16 cellular contexts compared by ENCODE assay signal in the genomic region with DNA sequence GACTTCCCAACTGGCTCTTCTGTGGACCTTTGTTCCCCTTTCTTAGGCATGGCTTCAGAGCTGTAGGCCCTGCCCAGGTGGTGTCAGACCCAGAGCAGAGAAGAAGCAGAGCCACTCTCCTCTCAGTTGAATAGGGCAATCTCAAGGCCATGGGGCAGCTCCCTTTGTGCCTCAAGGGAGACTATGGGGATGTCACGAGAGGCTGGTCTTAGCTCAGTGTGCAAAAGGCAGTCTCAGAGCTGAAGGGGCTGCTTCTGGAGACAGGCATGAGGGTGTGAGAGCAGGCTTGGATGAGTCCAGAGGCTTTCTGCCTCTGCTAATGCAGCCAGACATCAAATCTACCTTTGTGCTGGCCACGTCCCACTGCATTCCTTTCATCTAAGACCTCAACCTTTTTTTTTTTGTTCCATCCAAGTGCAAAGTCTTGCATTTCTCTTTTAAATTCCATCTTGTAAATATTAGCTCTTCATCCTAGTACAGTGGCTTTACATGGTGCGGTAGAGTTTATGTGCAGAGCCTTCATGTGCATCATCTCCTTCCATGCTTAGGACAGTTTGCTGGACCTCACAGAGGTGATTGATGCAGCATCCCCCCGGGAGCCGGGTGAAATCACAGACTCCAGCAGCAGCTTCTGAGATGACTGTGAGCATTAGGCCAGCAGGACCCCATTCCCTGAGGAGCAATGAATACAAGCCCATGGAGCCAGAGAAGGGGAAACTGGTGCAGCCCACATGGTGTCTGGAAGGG. TPM values are rescaled to one million over a fixed set of nuclear protein-coding genes. Genes with fewer than 3 reads are reported as not detected.
DNase-seq lines count a peak whose midpoint lies in the region; ATAC-seq, FAIRE-seq and TF ChIP-seq lines count a peak whose summit lies in the region.
"Had no signal": no experiment of that assay in that cellular context is flagged by ENCODE, and none has a peak within 500 bp of the region (broad histone marks: within the 10 kb centered on the region; RNA-seq: fewer than 3 reads in every experiment).

No MANE protein-coding gene starts in this region.

- CTCF ChIA-PET in HEK293 (lab: Yijun Ruan, JAX): interaction anchor here (0.5 to 5.6 kb wide), 13 partner anchors 9 to 451 kb away, joined by 3 to 50 read pairs (median 7); a partner anchor contains a TSS
- CTCF ChIA-PET in activated naive CD4-positive, alpha-beta T cell treated with anti-CD3 and anti-CD28 coated beads, Interleukin-2, amount 10 ng/mL, durations not matched to agents 7 days and 5 days (lab: Charles Lee): interaction anchor here (0.7 to 7.0 kb wide), 12 partner anchors 13 to 775 kb away, joined by 3 to 180 read pairs (median 20); a partner anchor contains a TSS

- H3K4me3 ChIP-seq in HEK293 (ENCODE audit: low read depth, low read length) (no peak overlapping the region), body of pancreas (no peak overlapping the region), pancreas (no peak overlapping the region)
- H3K4me3 ChIP-seq: SJCRH30 had no signal

- TF ChIP-seq CTCF in HEK293 (tag by site-specific recombination; IDR thresholded peaks at IDR 0.05) (no peak), body of pancreas (IDR thresholded peaks at IDR 0.05) (no peak), pancreas (IDR thresholded peaks at IDR 0.05) (no peak), endothelial cell (IDR thresholded peaks at IDR 0.05; ENCODE audit: unreplicated experiment) (no peak)

- WGBS in body of pancreas, 2 donors: 83 to 88% methylated on average over 5 of the region's 5 CpGs
- WGBS in pancreas, 2 donors: 86 to 96% methylated on average over 5 of the region's 5 CpGs

- H3K9me3 ChIP-seq in HEK293 (ENCODE audit: control insufficient read depth, insufficient read depth, low read depth, low read length) (no peaks in the 10 kb centered on the region), body of pancreas (no peaks in the 10 kb centered on the region), pancreas (no peaks in the 10 kb centered on the region)
- H3K9me3 ChIP-seq: SJCRH30 had no signal

- H3K9me3 Mint-ChIP-seq in activated naive CD4-positive, alpha-beta T cell treated with anti-CD3 and anti-CD28 coated beads, Interleukin-2, amount 10 ng/mL, durations not matched to agents 7 days and 5 days: no peaks in the 10 kb centered on the region
- H3K9me3 Mint-ChIP-seq in endothelial cell (ENCODE audit: unreplicated experiment): no peaks in the 10 kb centered on the region

- no peak for ATAC-seq in body of pancreas
- peak in 1 of 4 donors; percentile 23 for ATAC-seq in pancreas
- ATAC-seq in GM21717 (IDR thresholded peaks at IDR 0.05; ENCODE audit: unreplicated experiment): no peak
- ATAC-seq: stimulated activated naive CD8-positive, alpha-beta T cell treated with anti-CD3 and anti-CD28 coated beads, Interleukin-15, Interleukin-2, amounts not matched to agents 100 U/mL and 50 U/mL, for 24 hours had no signal

- H3K27me3 Mint-ChIP-seq in activated naive CD4-positive, alpha-beta T cell treated with anti-CD3 and anti-CD28 coated beads, Interleukin-2, amount 10 ng/mL, durations not matched to agents 7 days and 5 days: peaks cover 38% of the 10 kb centered on the region
- H3K27me3 Mint-ChIP-seq in endothelial cell (ENCODE audit: unreplicated experiment): peaks cover 5% of the 10 kb centered on the region

- no peaks in the 10 kb centered on the region for H3K27me3 ChIP-seq in body of pancreas
- H3K27me3 ChIP-seq in pancreas: no peaks in the 10 kb centered on the region
- H3K27me3 ChIP-seq: SJCRH30 had no signal

- DNase-seq in CD1c-positive myeloid dendritic cell (ENCODE audit: extremely low spot score) (peak; percentile 22), body of pancreas (no peak), pancreas (no peak), T-helper 1 cell (no peak), endothelial cell (ENCODE audit: low spot score) (no peak)
- DNase-seq in activated naive CD4-positive, alpha-beta T cell treated with anti-CD3 and anti-CD28 coated beads, Interleukin-2, amount 10 ng/mL, durations not matched to agents 7 days and 5 days: no peak
- DNase-seq: C1 segment of cervical spinal cord; EL; foreskin fibroblast; KBM-7; NCI-H187 treated with DMSO at 0.1 percent for 48 hours; SJCRH30; stimulated activated naive CD8-positive, alpha-beta T cell treated with anti-CD3 and anti-CD28 coated beads, Interleukin-15, Interleukin-2, amounts not matched to agents 100 U/mL and 50 U/mL, for 24 hours had no signal

- POLR2A ChIA-PET in HEK293 (lab: Yijun Ruan, JAX): no interaction called here

- H3K4me1 Mint-ChIP-seq in activated naive CD4-positive, alpha-beta T cell treated with anti-CD3 and anti-CD28 coated beads, Interleukin-2, amount 10 ng/mL, durations not matched to agents 7 days and 5 days: peaks cover 31% of the 10 kb centered on the region
- H3K4me1 Mint-ChIP-seq in endothelial cell (ENCODE audit: unreplicated experiment): peaks cover 3% of the 10 kb centered on the region

- H3K4me1 ChIP-seq in HEK293 (ENCODE audit: control insufficient read depth, insufficient read depth, low read length): no peaks in the 10 kb centered on the region
- H3K4me1 ChIP-seq in body of pancreas: peaks cover 46% of the 10 kb centered on the region
- peaks cover 0 to 20% (median 0%) of the 10 kb centered on the region in 3 donors for H3K4me1 ChIP-seq in pancreas
- H3K4me1 ChIP-seq: SJCRH30 had no signal

- intact Hi-C loops in body of pancreas (cut with DNase I): loop anchor here (5.0 to 10.0 kb wide), 2 partner anchors 252 to 344 kb away; no protein-coding TSS in a partner anchor
- intact Hi-C loops in pancreas (cut with DNase I): loop anchor here (5.0 to 10.0 kb wide), 4 partner anchors 249 to 352 kb away; no protein-coding TSS in a partner anchor

- H3K27ac ChIP-seq in HEK293 (ENCODE audit: extremely low read depth, low read depth, low read length) (no peak overlapping the region), body of pancreas (peak overlapping the region in 3 of 4 donors; percentile 29 to 75 (median 70)), pancreas (peak overlapping the region; percentile 6 to 53 (median 32))
- H3K27ac ChIP-seq: SJCRH30, VCaP had no signal

- FAIRE-seq in pancreas (lab: Jason Lieb, UNC): no peak

- no peaks in the 10 kb centered on the region for H3K36me3 ChIP-seq in HEK293 (ENCODE audit: control insufficient read depth in 2 of 2, insufficient read depth in 1 of 2, low read length in 2 of 2)
- H3K36me3 ChIP-seq in body of pancreas (replicated peaks in 1 of 2; ENCODE audit: insufficient read depth in 1 of 2, low read depth in 2 of 2): no peaks in the 10 kb centered on the region
- H3K36me3 ChIP-seq in pancreas: no peaks in the 10 kb centered on the region
- H3K36me3 ChIP-seq: SJCRH30 had no signal

- H3K4me3 Mint-ChIP-seq in activated naive CD4-positive, alpha-beta T cell treated with anti-CD3 and anti-CD28 coated beads, Interleukin-2, amount 10 ng/mL, durations not matched to agents 7 days and 5 days: no peak overlapping the region
- H3K4me3 Mint-ChIP-seq in endothelial cell (ENCODE audit: unreplicated experiment): no peak overlapping the region

- no peak overlapping the region for H3K27ac Mint-ChIP-seq in activated naive CD4-positive, alpha-beta T cell treated with anti-CD3 and anti-CD28 coated beads, Interleukin-2, amount 10 ng/mL, durations not matched to agents 7 days and 5 days
- H3K27ac Mint-ChIP-seq in endothelial cell (ENCODE audit: unreplicated experiment): no peak overlapping the region

- H3K36me3 Mint-ChIP-seq in activated naive CD4-positive, alpha-beta T cell treated with anti-CD3 and anti-CD28 coated beads, Interleukin-2, amount 10 ng/mL, durations not matched to agents 7 days and 5 days: no peaks in the 10 kb centered on the region
- no peaks in the 10 kb centered on the region for H3K36me3 Mint-ChIP-seq in endothelial cell (ENCODE audit: low read depth, unreplicated experiment)

- no peak for TF ChIP-seq POLR2A in body of pancreas (IDR thresholded peaks at IDR 0.05)

TF ChIP-seq in HEK293, 187 proteins besides CTCF, POLR2A, EP300 and RAD21:
- peak; percentile 64 for TF ChIP-seq ZIC2 (tag by site-specific recombination; IDR thresholded peaks at IDR 0.05)
- TF ChIP-seq ZNF664 (tag by site-specific recombination; IDR thresholded peaks at IDR 0.05): no peak
- TF ChIP-seq, protein P1, sequence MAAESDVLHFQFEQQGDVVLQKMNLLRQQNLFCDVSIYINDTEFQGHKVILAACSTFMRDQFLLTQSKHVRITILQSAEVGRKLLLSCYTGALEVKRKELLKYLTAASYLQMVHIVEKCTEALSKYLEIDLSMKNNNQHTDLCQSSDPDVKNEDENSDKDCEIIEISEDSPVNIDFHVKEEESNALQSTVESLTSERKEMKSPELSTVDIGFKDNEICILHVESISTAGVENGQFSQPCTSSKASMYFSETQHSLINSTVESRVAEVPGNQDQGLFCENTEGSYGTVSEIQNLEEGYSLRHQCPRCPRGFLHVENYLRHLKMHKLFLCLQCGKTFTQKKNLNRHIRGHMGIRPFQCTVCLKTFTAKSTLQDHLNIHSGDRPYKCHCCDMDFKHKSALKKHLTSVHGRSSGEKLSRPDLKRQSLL (tag by site-specific recombination; IDR thresholded peaks at IDR 0.05): no peak
- TF ChIP-seq ZNF747 (tag by site-specific recombination; IDR thresholded peaks at IDR 0.05): no peak
- TF ChIP-seq, protein P2, sequence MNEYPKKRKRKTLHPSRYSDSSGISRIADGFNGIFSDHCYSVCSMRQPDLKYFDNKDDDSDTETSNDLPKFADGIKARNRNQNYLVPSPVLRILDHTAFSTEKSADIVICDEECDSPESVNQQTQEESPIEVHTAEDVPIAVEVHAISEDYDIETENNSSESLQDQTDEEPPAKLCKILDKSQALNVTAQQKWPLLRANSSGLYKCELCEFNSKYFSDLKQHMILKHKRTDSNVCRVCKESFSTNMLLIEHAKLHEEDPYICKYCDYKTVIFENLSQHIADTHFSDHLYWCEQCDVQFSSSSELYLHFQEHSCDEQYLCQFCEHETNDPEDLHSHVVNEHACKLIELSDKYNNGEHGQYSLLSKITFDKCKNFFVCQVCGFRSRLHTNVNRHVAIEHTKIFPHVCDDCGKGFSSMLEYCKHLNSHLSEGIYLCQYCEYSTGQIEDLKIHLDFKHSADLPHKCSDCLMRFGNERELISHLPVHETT (tag by site-specific recombination; IDR thresholded peaks at IDR 0.05): no peak

RNA-seq across cellular contexts. Expression of a gene that starts 34.2 kb away (rescaled TPM):
- total RNA-seq in body of pancreas (1 to 10 TPM; 7.3 to 8.0 TPM), pancreas (10 to 100 TPM in 4 of 6 donors, 1 to 10 TPM in 2; 9.6 to 22.5 (median 11.4) TPM), endothelial cell (ENCODE audit: unreplicated experiment) (45.3 TPM)
- 1 to 10 TPM; 5.5 to 6.1 TPM for polyA plus RNA-seq in pancreas

RNA-seq across cellular contexts. Expression of a gene that starts 41.8 kb away (rescaled TPM):
- 1 to 10 TPM; 2.0 to 2.1 TPM for total RNA-seq in body of pancreas
- 1 to 10 TPM in 1 of 6 donors, under 1 TPM in 5; 0.24 to 2.0 (median 0.63) TPM for total RNA-seq in pancreas
- polyA plus RNA-seq in pancreas: under 1 TPM; 0.38 to 0.56 TPM
- total RNA-seq in endothelial cell (ENCODE audit: unreplicated experiment): 0.10 TPM
- total RNA-seq: SJCRH30 had no signal
